ENCODE assay signal across 8 cellular contexts in the genomic region with DNA sequence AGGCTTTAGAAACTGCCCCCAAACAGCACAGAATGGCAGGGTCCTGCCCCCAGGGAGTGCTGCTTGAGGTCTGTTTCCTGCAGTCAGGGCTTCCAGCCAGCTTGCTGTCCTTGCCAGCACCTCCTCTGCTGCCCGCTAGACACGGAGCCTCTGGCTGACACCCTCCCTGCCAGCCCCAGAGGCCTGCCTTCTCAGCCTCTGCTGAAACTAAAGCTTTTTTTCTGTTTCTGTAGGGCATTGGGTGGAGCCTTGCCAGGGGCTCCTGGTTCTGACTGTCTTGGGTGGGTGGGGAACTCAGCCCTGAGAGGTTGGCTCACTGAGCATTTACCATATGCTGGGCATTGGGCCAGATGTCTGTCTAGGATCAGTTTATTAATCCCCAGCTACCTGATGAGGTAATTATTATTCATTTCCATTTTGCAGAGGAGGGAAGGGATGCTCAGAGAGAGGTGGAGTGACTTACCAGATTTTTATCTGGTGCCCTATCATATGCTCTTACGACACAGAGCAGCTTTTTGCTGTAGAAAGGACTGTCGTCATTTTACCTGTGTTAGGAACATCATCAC. TPM values are rescaled to one million over a fixed set of nuclear protein-coding genes. Genes with fewer than 3 reads are reported as not detected.
DNase-seq lines count a peak whose midpoint lies in the region; ATAC-seq and TF ChIP-seq lines count a peak whose summit lies in the region.

No MANE protein-coding gene starts in this region.

- no peak overlapping the region for H3K4me3 Mint-ChIP-seq in GM23338
- H3K4me3 Mint-ChIP-seq in stimulated activated naive CD8-positive, alpha-beta T cell treated with anti-CD3 and anti-CD28 coated beads, Interleukin-15, Interleukin-2, amounts not matched to agents 100 ng/mL and 50 ng/mL, for 24 hours: peak overlapping the region; percentile 48

- H3K4me1 Mint-ChIP-seq in GM23338: peaks cover 86% of the 10 kb centered on the region
- peaks cover 99% of the 10 kb centered on the region for H3K4me1 Mint-ChIP-seq in stimulated activated naive CD8-positive, alpha-beta T cell treated with anti-CD3 and anti-CD28 coated beads, Interleukin-15, Interleukin-2, amounts not matched to agents 100 ng/mL and 50 ng/mL, for 24 hours (ENCODE audit: low read depth)

- ATAC-seq in GM23338: peak; percentile 32; the same call in 2 of the 3 replicates
- peak; percentile 52 to 65 for ATAC-seq in activated naive CD4-positive, alpha-beta T cell treated with anti-CD3 and anti-CD28 coated beads, Interleukin-2, amount 50 U/mL, for 72 hours

- no peak overlapping the region for H3K4me3 ChIP-seq in GM23338

- peaks cover 72% of the 10 kb centered on the region for H3K79me2 ChIP-seq in GM23338 (replicated peaks; ENCODE audit: insufficient read depth)

- H3K36me3 Mint-ChIP-seq in GM23338 (ENCODE audit: low read depth): no peaks in the 10 kb centered on the region
- no peaks in the 10 kb centered on the region for H3K36me3 Mint-ChIP-seq in activated naive CD4-positive, alpha-beta T cell treated with anti-CD3 and anti-CD28 coated beads, Interleukin-2, amount 50 U/mL, for 72 hours
- H3K36me3 Mint-ChIP-seq in stimulated activated naive CD8-positive, alpha-beta T cell treated with anti-CD3 and anti-CD28 coated beads, Interleukin-15, Interleukin-2, amounts not matched to agents 100 ng/mL and 50 ng/mL, for 24 hours (ENCODE audit: low read depth): no peaks in the 10 kb centered on the region

- no peaks in the 10 kb centered on the region for H3K9me3 Mint-ChIP-seq in GM23338
- H3K9me3 Mint-ChIP-seq in activated naive CD4-positive, alpha-beta T cell treated with anti-CD3 and anti-CD28 coated beads, Interleukin-2, amount 50 U/mL, for 72 hours: no peaks in the 10 kb centered on the region
- H3K9me3 Mint-ChIP-seq in stimulated activated naive CD8-positive, alpha-beta T cell treated with anti-CD3 and anti-CD28 coated beads, Interleukin-15, Interleukin-2, amounts not matched to agents 100 ng/mL and 50 ng/mL, for 24 hours: no peaks in the 10 kb centered on the region

- H2AFZ ChIP-seq in GM23338: no peak overlapping the region

- peaks cover 29% of the 10 kb centered on the region for H3K4me1 ChIP-seq in GM23338 (ENCODE audit: insufficient read depth)

- H3K27me3 ChIP-seq in GM23338 (ENCODE audit: insufficient read depth): no peaks in the 10 kb centered on the region

- peaks cover 6% of the 10 kb centered on the region for H3K27me3 Mint-ChIP-seq in GM23338 (ENCODE audit: insufficient read depth, low read depth, poor library complexity)
- no peaks in the 10 kb centered on the region for H3K27me3 Mint-ChIP-seq in stimulated activated naive CD8-positive, alpha-beta T cell treated with anti-CD3 and anti-CD28 coated beads, Interleukin-15, Interleukin-2, amounts not matched to agents 100 ng/mL and 50 ng/mL, for 24 hours

- H3K27ac Mint-ChIP-seq in GM23338: no peak overlapping the region
- H3K27ac Mint-ChIP-seq in activated naive CD4-positive, alpha-beta T cell treated with anti-CD3 and anti-CD28 coated beads, Interleukin-2, amount 50 U/mL, for 72 hours: peak overlapping the region; percentile 84 to 91
- peak overlapping the region; percentile 60 for H3K27ac Mint-ChIP-seq in stimulated activated naive CD8-positive, alpha-beta T cell treated with anti-CD3 and anti-CD28 coated beads, Interleukin-15, Interleukin-2, amounts not matched to agents 100 ng/mL and 50 ng/mL, for 24 hours

- no peaks in the 10 kb centered on the region for H3K36me3 ChIP-seq in GM23338 (ENCODE audit: insufficient read depth)

- no peaks in the 10 kb centered on the region for H3K9me2 ChIP-seq in GM23338 (ENCODE audit: insufficient read depth)

- no peak overlapping the region for H3K27ac ChIP-seq in GM23338 (ENCODE audit: low read depth)

- H3K4me2 ChIP-seq in GM23338: no peak overlapping the region

- DNase-seq in DMS79 treated with DMSO at 0.1 percent for 48 hours (lab: John Stamatoyannopoulos, UW) (peak; percentile 85), GM23338 (ENCODE audit: low spot score) (peak; percentile 30), NCI-H2196 treated with DMSO at 0.1 percent for 48 hours (lab: John Stamatoyannopoulos, UW; ENCODE audit: unreplicated experiment) (peak; percentile 75), islet precursor cell (peak; percentile 70), superior temporal gyrus (ENCODE audit: extremely low spot score) (no peak), NCI-H510A (lab: John Stamatoyannopoulos, UW) (no peak)
- peak in 1 of 2 donors; percentile 39 for DNase-seq in activated naive CD4-positive, alpha-beta T cell treated with anti-CD3 and anti-CD28 coated beads, Interleukin-2, amount 50 U/mL, for 72 hours (ENCODE audit: low spot score in 2 of 2)

- H4K20me1 ChIP-seq in GM23338 (replicated peaks; ENCODE audit: insufficient read depth): peaks cover 18% of the 10 kb centered on the region; the same call in 1 of the 2 replicates

- TF ChIP-seq CTCF in GM23338 (conservative IDR thresholded peaks at IDR 0.05; ENCODE audit: low read depth in 2 of 2): no peak

- no peaks in the 10 kb centered on the region for H3F3A ChIP-seq in GM23338 (replicated peaks; ENCODE audit: low read depth)

TF ChIP-seq in GM23338, 12 proteins besides CTCF, POLR2A, EP300 and RAD21:
- no peak for TF ChIP-seq ZNF114 (CRISPR knock-in tag; IDR thresholded peaks at IDR 0.05)
- TF ChIP-seq EZH2phosphoT487 (IDR thresholded peaks at IDR 0.05; ENCODE audit: unreplicated experiment): no peak

RNA-seq across cellular contexts. Expression of a gene that starts 35.4 kb away (rescaled TPM):
- 36.9 and 42.3 TPM in 2 replicates for total RNA-seq in GM23338 (2014; rRNA removed; shearing (Covaris generic))
- 6.5 and 8.5 TPM in 2 replicates for polyA plus RNA-seq in GM23338 (2016; fragmentation: Nextera tagmentation; extraction: Ambion mirVana)
- total RNA-seq in activated naive CD4-positive, alpha-beta T cell treated with anti-CD3 and anti-CD28 coated beads, Interleukin-2, amount 50 U/mL, for 72 hours: 10 to 100 TPM; 46.6 to 48.1 TPM

Comparison
In these comparisons a context has a peak if more than half of its experiments do, and no peak if none do; other contexts are left out.
1. DNase-seq: peak in DMS79 treated with DMSO at 0.1 percent for 48 hours (single experiment), GM23338 (single experiment), NCI-H2196 treated with DMSO at 0.1 percent for 48 hours (single experiment) and islet precursor cell (single experiment); none in superior temporal gyrus (single experiment) and NCI-H510A (single experiment).